1 cellular context compared by ENCODE assay signal in the genomic region with DNA sequence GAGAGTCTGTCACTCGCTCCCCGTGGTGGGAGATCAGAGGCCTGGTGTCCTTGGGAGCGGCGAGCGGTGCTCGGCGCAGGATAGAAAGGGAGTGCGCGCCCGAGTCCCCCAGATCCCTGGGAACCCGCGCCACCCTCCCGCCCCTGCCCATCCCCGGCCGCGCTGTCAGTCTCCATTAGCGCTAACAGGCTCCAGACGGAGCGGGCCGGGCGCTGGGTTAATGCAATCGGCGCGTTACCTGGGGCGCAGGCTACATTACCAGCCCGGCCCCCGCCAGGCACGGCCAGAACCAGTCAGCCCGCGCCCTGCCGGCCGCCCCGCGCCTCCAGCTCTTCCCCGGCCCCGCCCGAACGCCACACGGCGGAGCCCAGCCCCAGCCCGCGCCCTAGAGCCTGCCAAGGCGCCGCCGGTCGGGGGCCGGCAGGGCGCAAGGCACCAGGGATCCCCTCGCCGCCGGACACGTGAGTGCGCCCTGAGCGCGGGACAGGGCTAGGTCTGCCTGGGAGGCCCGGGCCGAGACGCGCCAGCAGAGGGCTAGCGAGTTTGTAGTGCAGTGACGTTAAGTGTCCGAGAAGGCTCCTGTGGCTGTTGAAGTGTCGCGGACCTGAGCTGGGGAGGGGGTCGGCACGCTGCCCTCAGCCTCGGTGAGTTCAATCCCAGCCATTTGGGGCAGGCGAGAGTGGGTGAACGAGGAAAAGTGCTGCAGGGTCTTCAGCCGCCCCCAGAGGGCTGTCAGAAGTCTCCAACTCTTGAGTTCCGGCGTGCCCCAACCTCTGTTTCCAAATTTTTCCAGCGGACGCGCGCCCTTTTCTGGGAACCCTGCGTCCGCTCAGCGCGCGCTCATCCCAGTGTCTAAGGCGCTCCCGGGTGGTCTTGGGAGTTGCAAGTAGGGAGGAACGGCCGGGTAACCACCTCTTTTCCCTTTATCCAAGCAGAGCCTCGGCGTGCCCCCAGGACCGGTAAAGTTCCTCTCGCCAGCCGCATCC.
A peak's percentile ranks its signal among the peaks of the same experiment; 100 is the strongest.
TF ChIP-seq lines count a peak whose summit lies in the region.

A gene (plus strand): TSS at position 280 of the 986 bp plus-strand sequence. CDS start 707 bp downstream, outside the sequence.

TF ChIP-seq in HepG2, 621 proteins besides CTCF, POLR2A, EP300 and RAD21 (continued from another document):
- TF ChIP-seq, protein P1, sequence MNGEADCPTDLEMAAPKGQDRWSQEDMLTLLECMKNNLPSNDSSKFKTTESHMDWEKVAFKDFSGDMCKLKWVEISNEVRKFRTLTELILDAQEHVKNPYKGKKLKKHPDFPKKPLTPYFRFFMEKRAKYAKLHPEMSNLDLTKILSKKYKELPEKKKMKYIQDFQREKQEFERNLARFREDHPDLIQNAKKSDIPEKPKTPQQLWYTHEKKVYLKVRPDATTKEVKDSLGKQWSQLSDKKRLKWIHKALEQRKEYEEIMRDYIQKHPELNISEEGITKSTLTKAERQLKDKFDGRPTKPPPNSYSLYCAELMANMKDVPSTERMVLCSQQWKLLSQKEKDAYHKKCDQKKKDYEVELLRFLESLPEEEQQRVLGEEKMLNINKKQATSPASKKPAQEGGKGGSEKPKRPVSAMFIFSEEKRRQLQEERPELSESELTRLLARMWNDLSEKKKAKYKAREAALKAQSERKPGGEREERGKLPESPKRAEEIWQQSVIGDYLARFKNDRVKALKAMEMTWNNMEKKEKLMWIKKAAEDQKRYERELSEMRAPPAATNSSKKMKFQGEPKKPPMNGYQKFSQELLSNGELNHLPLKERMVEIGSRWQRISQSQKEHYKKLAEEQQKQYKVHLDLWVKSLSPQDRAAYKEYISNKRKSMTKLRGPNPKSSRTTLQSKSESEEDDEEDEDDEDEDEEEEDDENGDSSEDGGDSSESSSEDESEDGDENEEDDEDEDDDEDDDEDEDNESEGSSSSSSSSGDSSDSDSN (CRISPR knock-in tag; IDR thresholded peaks at IDR 0.05) = peak; percentile 59; the same call in 1 of the 2 replicates
- TF ChIP-seq ZFX (CRISPR knock-in tag; IDR thresholded peaks at IDR 0.05; ENCODE audit: low read depth) (no peak), NFE2L2 (IDR thresholded peaks at IDR 0.05; ENCODE audit: low read length) (no peak), RFX1 (IDR thresholded peaks at IDR 0.05) (no peak), ZNF777 (CRISPR knock-in tag; IDR thresholded peaks at IDR 0.05) (0 out of 2 replicates have a peak, but pooled peaks have one; percentile 22)
- TF ChIP-seq, protein P2, sequence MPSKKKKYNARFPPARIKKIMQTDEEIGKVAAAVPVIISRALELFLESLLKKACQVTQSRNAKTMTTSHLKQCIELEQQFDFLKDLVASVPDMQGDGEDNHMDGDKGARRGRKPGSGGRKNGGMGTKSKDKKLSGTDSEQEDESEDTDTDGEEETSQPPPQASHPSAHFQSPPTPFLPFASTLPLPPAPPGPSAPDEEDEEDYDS (CRISPR knock-in tag; IDR thresholded peaks at IDR 0.05) = no peak
- TF ChIP-seq, protein P3, sequence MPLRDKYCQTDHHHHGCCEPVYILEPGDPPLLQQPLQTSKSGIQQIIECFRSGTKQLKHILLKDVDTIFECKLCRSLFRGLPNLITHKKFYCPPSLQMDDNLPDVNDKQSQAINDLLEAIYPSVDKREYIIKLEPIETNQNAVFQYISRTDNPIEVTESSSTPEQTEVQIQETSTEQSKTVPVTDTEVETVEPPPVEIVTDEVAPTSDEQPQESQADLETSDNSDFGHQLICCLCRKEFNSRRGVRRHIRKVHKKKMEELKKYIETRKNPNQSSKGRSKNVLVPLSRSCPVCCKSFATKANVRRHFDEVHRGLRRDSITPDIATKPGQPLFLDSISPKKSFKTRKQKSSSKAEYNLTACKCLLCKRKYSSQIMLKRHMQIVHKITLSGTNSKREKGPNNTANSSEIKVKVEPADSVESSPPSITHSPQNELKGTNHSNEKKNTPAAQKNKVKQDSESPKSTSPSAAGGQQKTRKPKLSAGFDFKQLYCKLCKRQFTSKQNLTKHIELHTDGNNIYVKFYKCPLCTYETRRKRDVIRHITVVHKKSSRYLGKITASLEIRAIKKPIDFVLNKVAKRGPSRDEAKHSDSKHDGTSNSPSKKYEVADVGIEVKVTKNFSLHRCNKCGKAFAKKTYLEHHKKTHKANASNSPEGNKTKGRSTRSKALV (CRISPR knock-in tag; IDR thresholded peaks at IDR 0.05) = peak; percentile 75
- TF ChIP-seq, protein P4, sequence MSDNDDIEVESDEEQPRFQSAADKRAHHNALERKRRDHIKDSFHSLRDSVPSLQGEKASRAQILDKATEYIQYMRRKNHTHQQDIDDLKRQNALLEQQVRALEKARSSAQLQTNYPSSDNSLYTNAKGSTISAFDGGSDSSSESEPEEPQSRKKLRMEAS (IDR thresholded peaks at IDR 0.05) = peak; percentile 34; the same call in 1 of the 2 replicates
- TF ChIP-seq, protein P5, sequence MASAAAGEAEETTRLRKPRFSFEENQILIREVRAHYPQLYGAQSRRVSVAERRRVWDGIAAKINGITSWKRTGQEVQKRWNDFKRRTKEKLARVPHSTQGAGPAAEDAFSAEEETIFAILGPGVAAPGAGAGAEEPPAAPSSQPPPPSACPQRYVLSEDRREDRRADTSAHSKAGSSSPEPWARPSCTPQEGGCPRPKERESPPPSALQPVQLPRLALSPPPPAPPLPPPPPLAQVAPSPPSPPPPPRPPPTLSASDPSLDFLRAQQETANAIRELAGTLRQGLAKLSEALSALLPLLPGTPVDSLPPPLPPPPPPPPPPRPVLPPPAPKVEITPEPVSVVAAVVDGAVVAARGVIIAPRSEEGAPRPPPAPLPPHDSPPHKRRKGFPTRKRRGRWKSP (CRISPR knock-in tag; IDR thresholded peaks at IDR 0.05) = no peak
